Comparison of ENCODE assay signal across 14 cellular contexts in genomic region chr1:180643693-180644092, GRCh38. TPM values are rescaled to one million over a fixed set of nuclear protein-coding genes. Genes with fewer than 3 reads are reported as not detected.
DNase-seq lines count a peak whose midpoint lies in the region; ATAC-seq, FAIRE-seq and TF ChIP-seq lines count a peak whose summit lies in the region.
"Had no signal": no experiment of that assay in that cellular context is flagged by ENCODE, and none has a peak within 500 bp of the region (broad histone marks: within the 10 kb centered on the region; RNA-seq: fewer than 3 reads in every experiment).

No MANE protein-coding gene starts in this region.

- TF ChIP-seq EP300 in A549 (IDR thresholded peaks at IDR 0.05) = no peak

- DNase-seq in A549 (ENCODE audit: low read depth in 1 of 2, low spot score in 1 of 2) (no peak), GM23248 (peak; percentile 48), NCI-H446 (lab: John Stamatoyannopoulos, UW) (peak; percentile 32 to 77), fibroblast of villous mesenchyme (ENCODE audit: low read depth) (peak; percentile 37), GM19238 (ENCODE audit: insufficient read length, low spot score) (no peak), HPDE6-E6E7 (ENCODE audit: extremely low spot score) (no peak)
- DNase-seq in activated T-cell treated with anti-CD3 and anti-CD28 coated beads, Interleukin-2, amount 50 U/mL, for 1 hour = no peak
- DNase-seq: activated CD4-positive, alpha-beta T cell treated with anti-CD3 and anti-CD28 coated beads for 4 hours; activated effector memory CD4-positive, alpha-beta T cell treated with Interleukin-2 at 50 U/mL for 16 hours; stimulated activated CD4-positive, alpha-beta T cell treated with anti-CD3 and anti-CD28 coated beads, Interleukin-12 subunit alpha, Interleukin-12 subunit beta, amount 100 ng/mL, for 4 hours had no signal

- FAIRE-seq in A549 (lab: Jason Lieb, UNC) = no peak
- FAIRE-seq: H1 had no signal

- no peak overlapping the region for H2AFZ ChIP-seq in GM23248

- in situ Hi-C loops in GM23248 (cut with MboI) = no loop called here

- H3K9me2 ChIP-seq in GM23248 (ENCODE audit: insufficient read depth) = no peaks in the 10 kb centered on the region

- TF ChIP-seq RAD21 in A549 (conservative IDR thresholded peaks at IDR 0.05 in 1 of 2, IDR thresholded peaks at IDR 0.05 in 1 of 2) = no peak

- no peaks in the 10 kb centered on the region for H3K27me3 ChIP-seq in GM23248 (replicated peaks; ENCODE audit: insufficient read depth)
- H3K27me3 ChIP-seq: BLaER1, esophagus muscularis mucosa had no signal

- ATAC-seq in A549 (no peak), HG02759 (IDR thresholded peaks at IDR 0.05; ENCODE audit: unreplicated experiment) (no peak)

- POLR2A ChIA-PET in A549 (lab: Yijun Ruan, JAX) = no interaction called here

- H3F3A ChIP-seq in GM23248 (ENCODE audit: insufficient read depth) = no peaks in the 10 kb centered on the region

- no peak for TF ChIP-seq CTCF in A549 (IDR thresholded peaks at IDR 0.05)
- TF ChIP-seq CTCF in fibroblast of villous mesenchyme (IDR thresholded peaks at IDR 0.05; ENCODE audit: insufficient read depth, low read depth, low read length) = no peak

- no peaks in the 10 kb centered on the region for H4K20me1 ChIP-seq in GM23248 (ENCODE audit: insufficient read depth)

- H3K27ac ChIP-seq in A549 = no peak overlapping the region
- H3K27ac ChIP-seq in GM23248 = no peak overlapping the region
- H3K27ac ChIP-seq: BLaER1, esophagus muscularis mucosa had no signal

- H3K4me2 ChIP-seq in A549 (peak overlapping the region; percentile 34), GM23248 (ENCODE audit: unreplicated experiment) (no peak overlapping the region)
- H3K4me2 ChIP-seq: BLaER1 had no signal

- H3K9ac ChIP-seq in GM23248 = no peak overlapping the region
- H3K9ac ChIP-seq: BLaER1 had no signal

- WGBS in A549 (ENCODE audit: missing lambda C conversion rate) = 55% methylated on average over 1 of the region's 1 CpG
- 10 to 17% methylated on average over 1 of the region's 1 CpG for WGBS in GM23248 (ENCODE audit: low coverage in 1 of 2, low lambda C conversion rate in 2 of 2, missing lambda C conversion rate in 2 of 2), 2 experiments

- H3K36me3 ChIP-seq in GM23248 (ENCODE audit: low read depth) = no peaks in the 10 kb centered on the region
- H3K36me3 ChIP-seq: esophagus muscularis mucosa had no signal

- no peaks in the 10 kb centered on the region for H3K9me3 ChIP-seq in A549
- H3K9me3 ChIP-seq in GM23248 (ENCODE audit: low read depth) = no peaks in the 10 kb centered on the region
- H3K9me3 ChIP-seq: BLaER1, esophagus muscularis mucosa had no signal

- peaks cover 66% of the 10 kb centered on the region for H3K79me2 ChIP-seq in GM23248 (ENCODE audit: insufficient read depth)

- no peak overlapping the region for H3K4me3 ChIP-seq in A549
- H3K4me3 ChIP-seq in GM23248 = no peak overlapping the region
- H3K4me3 ChIP-seq in fibroblast of villous mesenchyme (ENCODE audit: low read depth, low read length) = no peak overlapping the region
- H3K4me3 ChIP-seq: BLaER1, esophagus muscularis mucosa had no signal

- TF ChIP-seq POLR2A in A549 (IDR thresholded peaks at IDR 0.05; ENCODE audit: low read length) = no peak

- CTCF ChIA-PET in A549 (lab: Yijun Ruan, JAX) = no interaction called here

- H3K4me1 ChIP-seq in A549 = peaks cover 10% of the 10 kb centered on the region; the same call in 2 of the 3 replicates
- no peaks in the 10 kb centered on the region for H3K4me1 ChIP-seq in GM23248 (ENCODE audit: insufficient read depth)
- H3K4me1 ChIP-seq: BLaER1 had no signal

TF ChIP-seq in A549, 52 proteins besides CTCF, POLR2A, EP300 and RAD21:
- TF ChIP-seq MAFK (IDR thresholded peaks at IDR 0.05; ENCODE audit: partially characterized antibody) (no peak), BCL3 (IDR thresholded peaks at IDR 0.05) (no peak), ZFP36 (IDR thresholded peaks at IDR 0.05; ENCODE audit: borderline replicate concordance, partially characterized antibody) (no peak)

RNA-seq across cellular contexts. Expression of gene XPR1, which starts 11.9 kb away (rescaled TPM):
- polyA plus RNA-seq in A549 (2011; rRNA removed) (86.1 and 105 TPM in 2 replicates), A549 (2017; fragmentation: RNase III; extraction: RNeasy Plus Mini Kit Qiagen cat#74134 plus additional on column Dnase treatment) (33.7 to 38.9 TPM (median 37.5 TPM) in 3 replicates), GM23248 (2016; fragmentation: Nextera tagmentation; extraction: Ambion mirVana) (4.9 and 5.4 TPM in 2 replicates)
- 10.8 and 12.4 TPM in 2 replicates for polyA plus RNA-seq in A549 (2012; cell fraction: cytosol; rRNA removed)
- 5.8 and 10.4 TPM in 2 replicates for polyA plus RNA-seq in A549 (2012; cell fraction: nucleus; rRNA removed)
- 58.6 and 66.1 TPM in 2 replicates for polyA minus RNA-seq in A549 (2011; rRNA and poly(A)+ RNA removed)
- total RNA-seq in GM23248 (2014; rRNA removed; shearing (Covaris generic)) = 11.9 and 15.6 TPM in 2 replicates
- 18.7 and 31.5 TPM in 2 replicates for total RNA-seq in fibroblast of villous mesenchyme

Comparison
In these comparisons a context has a peak if more than half of its experiments do, and no peak if none do; other contexts are left out.
1. DNase-seq: peak in GM23248 (single experiment), NCI-H446 (2 of 2) and fibroblast of villous mesenchyme (single experiment); none in A549 (0 of 2), GM19238 (single experiment), activated T-cell treated with anti-CD3 and anti-CD28 coated beads, Interleukin-2, amount 50 U/mL, for 1 hour (single experiment) and HPDE6-E6E7 (single experiment).